ENCODE assay signal across 8 cellular contexts in the genomic region with DNA sequence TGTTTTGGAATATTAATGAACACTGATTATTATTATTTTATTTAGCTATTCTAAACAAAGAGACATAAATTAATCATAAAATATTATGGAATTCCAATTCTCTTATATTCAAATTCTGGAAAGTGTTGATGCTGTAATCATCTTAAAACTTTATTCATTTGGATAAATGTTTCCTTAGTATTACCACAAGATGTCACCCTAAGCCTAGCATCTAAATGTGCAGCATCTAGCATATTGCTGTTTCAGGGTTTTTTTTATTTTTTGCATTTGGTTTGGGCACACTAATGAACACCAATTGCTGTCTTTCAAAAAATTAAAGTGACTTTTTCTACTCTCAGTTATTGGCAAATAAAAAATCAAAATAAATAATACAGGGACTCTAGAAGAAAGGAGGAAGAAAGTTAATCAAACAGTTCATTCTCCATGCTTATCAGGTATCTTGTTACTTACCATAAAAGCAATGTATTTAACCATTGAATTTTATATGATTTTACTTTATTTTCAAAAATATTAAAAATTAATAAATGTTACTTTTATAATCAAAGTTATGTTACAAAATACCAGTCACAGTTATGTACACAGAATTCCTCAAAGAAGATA. TPM values are rescaled to one million over a fixed set of nuclear protein-coding genes. Genes with fewer than 3 reads are reported as not detected.
DNase-seq lines count a peak whose midpoint lies in the region; ATAC-seq and TF ChIP-seq lines count a peak whose summit lies in the region.

No MANE protein-coding gene starts in this region.

- ATAC-seq in GM18858 (IDR thresholded peaks at IDR 0.05; ENCODE audit: unreplicated experiment) (peak; percentile 63), IMR-90 (ENCODE audit: low read depth) (peak; percentile 79), HG02759 (IDR thresholded peaks at IDR 0.05; ENCODE audit: unreplicated experiment) (no peak)
- ATAC-seq in naive thymus-derived CD8-positive, alpha-beta T cell, result peak; percentile 57 to 58

- peaks cover 0 to 4% (median 3%) of the 10 kb centered on the region in 3 donors for H3K27me3 Mint-ChIP-seq in CD14-positive monocyte (ENCODE audit: low read depth in 3 of 3)
- peaks cover 0 to 5% (median 0%) of the 10 kb centered on the region in 5 donors for H3K27me3 Mint-ChIP-seq in naive thymus-derived CD8-positive, alpha-beta T cell

- no peaks in the 10 kb centered on the region for H4K20me1 ChIP-seq in IMR-90 (ENCODE audit: insufficient read depth, low read length)

- H3K4me1 Mint-ChIP-seq in CD14-positive monocyte, result peaks cover 2% of the 10 kb centered on the region
- no peaks in the 10 kb centered on the region for H3K4me1 Mint-ChIP-seq in naive thymus-derived CD8-positive, alpha-beta T cell

- no peak overlapping the region for H2BK120ac ChIP-seq in IMR-90 (ENCODE audit: low read depth, low read length)

- H3K56ac ChIP-seq in IMR-90 (ENCODE audit: extremely low read depth, insufficient read depth, low read length), result no peak overlapping the region

- H2BK15ac ChIP-seq in IMR-90 (ENCODE audit: low read depth, low read length), result no peak overlapping the region

- H3K27ac Mint-ChIP-seq in CD14-positive monocyte, result no peak overlapping the region
- H3K27ac Mint-ChIP-seq in naive thymus-derived CD8-positive, alpha-beta T cell, result no peak overlapping the region

- H3K9me3 Mint-ChIP-seq in CD14-positive monocyte, result no peaks in the 10 kb centered on the region
- no peaks in the 10 kb centered on the region for H3K9me3 Mint-ChIP-seq in naive thymus-derived CD8-positive, alpha-beta T cell

- DNase-seq in CD14-positive monocyte (ENCODE audit: low spot score) (no peak), IMR-90 (peak; percentile 63), RPMI7951 (ENCODE audit: low read depth) (peak; percentile 56), epidermal melanocyte (ENCODE audit: insufficient read length, low spot score) (peak; percentile 25), NCI-H187 (lab: John Stamatoyannopoulos, UW) (no peak)
- peak in 4 of 10 donors; percentile 7 to 61 (median 56) for DNase-seq in naive thymus-derived CD8-positive, alpha-beta T cell

- TF ChIP-seq CTCF in CD14-positive monocyte (IDR thresholded peaks at IDR 0.05) (peak; percentile 65), IMR-90 (conservative IDR thresholded peaks at IDR 0.05; ENCODE audit: low read depth, low read length) (peak; percentile 70)

- H3K14ac ChIP-seq in IMR-90 (replicated peaks; ENCODE audit: low read depth, low read length), result no peak overlapping the region

- H3K36me3 Mint-ChIP-seq in CD14-positive monocyte, result no peaks in the 10 kb centered on the region
- H3K36me3 Mint-ChIP-seq in naive thymus-derived CD8-positive, alpha-beta T cell, result no peaks in the 10 kb centered on the region

- dilution Hi-C loops in IMR-90 (cut with HindIII; ENCODE audit: low sequenced_read_pairs, unreplicated experiment), result no loop called here

- CTCF ChIA-PET in IMR-90 (lab: Yijun Ruan, JAX), result interaction anchor here (0.5 to 1.0 kb wide), 4 partner anchors 28 to 105 kb away, joined by 3 to 11 read pairs (median 3); a partner anchor contains a TSS

- in situ Hi-C loops in IMR-90 (cut with MboI; ENCODE audit: low sequenced_read_pairs), result loop anchor here (25.0 kb wide), 1 partner anchor 1758 kb away; no protein-coding TSS in a partner anchor

- H3K4me1 ChIP-seq in IMR-90 (ENCODE audit: control insufficient read depth, insufficient read depth, low read length), result no peaks in the 10 kb centered on the region

- H3K23ac ChIP-seq in IMR-90 (ENCODE audit: low read depth, low read length), result no peak overlapping the region

- intact Hi-C loops in CD14-positive monocyte (cut with micrococcal nuclease), result no loop called here
- intact Hi-C loops in IMR-90 (cut with micrococcal nuclease), result loop anchor here (1.0 to 5.0 kb wide), 6 partner anchors 32 to 697 kb away; a partner anchor contains a TSS

- no peak overlapping the region for H4K8ac ChIP-seq in IMR-90 (ENCODE audit: low read depth in 2 of 2, low read length in 2 of 2)

- H2AFZ ChIP-seq in IMR-90 (replicated peaks; ENCODE audit: low read length, poor library complexity), result no peak overlapping the region

- H3K9ac ChIP-seq in IMR-90 (ENCODE audit: low read depth, low read length), result no peak overlapping the region

- no peaks in the 10 kb centered on the region for H3K79me1 ChIP-seq in IMR-90 (ENCODE audit: low read depth in 1 of 2, low read length in 2 of 2)

- H4K91ac ChIP-seq in IMR-90 (ENCODE audit: insufficient read depth, low read depth, low read length), result no peak overlapping the region

- no peaks in the 10 kb centered on the region for H3K9me3 ChIP-seq in IMR-90 (ENCODE audit: control insufficient read depth, insufficient read depth, low read length)

- no peak overlapping the region for H2BK5ac ChIP-seq in IMR-90 (ENCODE audit: low read depth, low read length, poor library complexity, severe bottlenecking)

- H3K4me3 ChIP-seq in IMR-90 (ENCODE audit: insufficient read depth, low read depth, low read length), result no peak overlapping the region

- no peaks in the 10 kb centered on the region for H3K36me3 ChIP-seq in IMR-90 (ENCODE audit: control insufficient read depth, insufficient read depth, low read length)

- H3K4me3 Mint-ChIP-seq in CD14-positive monocyte, result no peak overlapping the region
- H3K4me3 Mint-ChIP-seq in naive thymus-derived CD8-positive, alpha-beta T cell, result no peak overlapping the region

- H3K4me2 ChIP-seq in IMR-90 (ENCODE audit: low read depth, low read length), result no peak overlapping the region

- H3K27me3 ChIP-seq in IMR-90 (ENCODE audit: control insufficient read depth, insufficient read depth, low read length), result no peaks in the 10 kb centered on the region; the same call in 1 of the 2 replicates

- no peak overlapping the region for H3K4ac ChIP-seq in IMR-90 (ENCODE audit: low read depth, low read length)

- no peak overlapping the region for H2BK20ac ChIP-seq in IMR-90 (ENCODE audit: low read depth, low read length)

- H2AK5ac ChIP-seq in IMR-90 (ENCODE audit: low read depth, low read length), result no peak overlapping the region

- no peak overlapping the region for H3K27ac ChIP-seq in IMR-90 (ENCODE audit: insufficient read depth, low read length)

- no peak overlapping the region for H3K18ac ChIP-seq in IMR-90 (ENCODE audit: low read depth, low read length)

- H4K5ac ChIP-seq in IMR-90 (ENCODE audit: low read depth, low read length), result no peak overlapping the region

- H3K9me1 ChIP-seq in IMR-90 (ENCODE audit: insufficient read depth, low read length), result no peaks in the 10 kb centered on the region

- POLR2A ChIA-PET in IMR-90 (lab: Charles Lee; ENCODE audit: unreplicated experiment), result no interaction called here
- POLR2A ChIA-PET in naive thymus-derived CD8-positive, alpha-beta T cell (lab: Charles Lee), result interaction anchor here (0.7 kb wide), 1 partner anchor 69 kb away, joined by 5 read pairs; no protein-coding TSS in a partner anchor

- TF ChIP-seq POLR2A in IMR-90 (IDR thresholded peaks at IDR 0.05; ENCODE audit: low read depth, low read length), result no peak

- no TSS peak for BruUV-seq in IMR-90 (replicated peaks; lab: Mats Ljungman, UMichigan)

- no peak overlapping the region for H2AK9ac ChIP-seq in IMR-90 (replicated peaks; ENCODE audit: low read depth, low read length, poor library complexity)

- TF ChIP-seq RAD21 in IMR-90 (IDR thresholded peaks at IDR 0.05; ENCODE audit: low read length), result peak; percentile 92

TF ChIP-seq in IMR-90, 13 proteins besides CTCF, POLR2A, EP300 and RAD21:
- peak; percentile 69 for TF ChIP-seq SMC3 (IDR thresholded peaks at IDR 0.05; ENCODE audit: low read depth, low read length)
- no peak for TF ChIP-seq RFX5 (IDR thresholded peaks at IDR 0.05; ENCODE audit: low read depth, low read length)
- TF ChIP-seq MAFK (IDR thresholded peaks at IDR 0.05; ENCODE audit: low read depth, low read length), result peak; percentile 80
- TF ChIP-seq, protein P1, sequence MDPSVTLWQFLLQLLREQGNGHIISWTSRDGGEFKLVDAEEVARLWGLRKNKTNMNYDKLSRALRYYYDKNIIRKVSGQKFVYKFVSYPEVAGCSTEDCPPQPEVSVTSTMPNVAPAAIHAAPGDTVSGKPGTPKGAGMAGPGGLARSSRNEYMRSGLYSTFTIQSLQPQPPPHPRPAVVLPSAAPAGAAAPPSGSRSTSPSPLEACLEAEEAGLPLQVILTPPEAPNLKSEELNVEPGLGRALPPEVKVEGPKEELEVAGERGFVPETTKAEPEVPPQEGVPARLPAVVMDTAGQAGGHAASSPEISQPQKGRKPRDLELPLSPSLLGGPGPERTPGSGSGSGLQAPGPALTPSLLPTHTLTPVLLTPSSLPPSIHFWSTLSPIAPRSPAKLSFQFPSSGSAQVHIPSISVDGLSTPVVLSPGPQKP (IDR thresholded peaks at IDR 0.05; ENCODE audit: borderline replicate concordance, low read depth, low read length), result no peak

RNA-seq across cellular contexts. Expression of a gene that starts 31.8 kb away (rescaled TPM):
- polyA plus RNA-seq in CD14-positive monocyte (under 1 TPM in 1 of 2 donors, not detected in 1; 0.39 TPM), IMR-90 (2012; rRNA removed) (0.22 and 0.31 TPM in 2 replicates)
- total RNA-seq in IMR-90 (2012; rRNA removed), result 0.36 and 0.56 TPM in 2 replicates
- polyA plus RNA-seq in IMR-90 (2012; cell fraction: cytosol; rRNA removed), result 0.03 and 0.08 TPM in 2 replicates
- polyA plus RNA-seq in IMR-90 (2012; cell fraction: nucleus; rRNA removed; ENCODE audit: low replicate concordance), result 0.20 and 0.46 TPM in 2 replicates
- 0.36 and 0.49 TPM in 2 replicates for total RNA-seq in RPMI7951 (2014; rRNA removed; shearing (Covaris generic))
- 1 to 10 TPM; 5.4 to 6.2 TPM for total RNA-seq in naive thymus-derived CD8-positive, alpha-beta T cell
- polyA plus RNA-seq in naive thymus-derived CD8-positive, alpha-beta T cell, result 1 to 10 TPM in 1 of 3 donors, under 1 TPM in 2; 0.86 to 2.5 (median 0.98) TPM

RNA-seq across cellular contexts. Expression of a gene that starts 33.0 kb away (rescaled TPM):
- 10 to 100 TPM; 41.1 to 44.3 TPM for polyA plus RNA-seq in CD14-positive monocyte
- 56.8 and 79.4 TPM in 2 replicates for total RNA-seq in IMR-90 (2012; rRNA removed)
- 31.8 and 44.6 TPM in 2 replicates for polyA plus RNA-seq in IMR-90 (2012; rRNA removed)
- polyA plus RNA-seq in IMR-90 (2012; cell fraction: cytosol; rRNA removed), result 6.7 TPM in 2 replicates
- 2.6 and 26.8 TPM in 2 replicates for polyA plus RNA-seq in IMR-90 (2012; cell fraction: nucleus; rRNA removed; ENCODE audit: low replicate concordance)
- total RNA-seq in RPMI7951 (2014; rRNA removed; shearing (Covaris generic)), result 103 and 109 TPM in 2 replicates
- 10 to 100 TPM; 47.2 to 47.9 TPM for total RNA-seq in naive thymus-derived CD8-positive, alpha-beta T cell
- 10 to 100 TPM; 51.1 to 64.3 (median 56.6) TPM for polyA plus RNA-seq in naive thymus-derived CD8-positive, alpha-beta T cell

RNA-seq across cellular contexts. Expression of a gene that starts 52.4 kb away (rescaled TPM):
- 10 to 100 TPM; 71.1 to 71.3 TPM for polyA plus RNA-seq in CD14-positive monocyte
- 60.4 and 87.2 TPM in 2 replicates for total RNA-seq in IMR-90 (2012; rRNA removed)
- polyA plus RNA-seq in IMR-90 (2012; rRNA removed), result 34.9 and 37.3 TPM in 2 replicates
- polyA plus RNA-seq in IMR-90 (2012; cell fraction: cytosol; rRNA removed), result 6.9 and 13.7 TPM in 2 replicates
- polyA plus RNA-seq in IMR-90 (2012; cell fraction: nucleus; rRNA removed; ENCODE audit: low replicate concordance), result 1.3 and 17.8 TPM in 2 replicates
- 97.9 and 111 TPM in 2 replicates for total RNA-seq in RPMI7951 (2014; rRNA removed; shearing (Covaris generic))
- total RNA-seq in naive thymus-derived CD8-positive, alpha-beta T cell, result 10 to 100 TPM; 19.1 to 23.5 TPM
- polyA plus RNA-seq in naive thymus-derived CD8-positive, alpha-beta T cell, result 10 to 100 TPM; 68.0 to 97.7 (median 75.4) TPM

Comparison
In these comparisons a context has a peak if more than half of its experiments do, and no peak if none do; other contexts are left out.
1. DNase-seq: peak in IMR-90 (single experiment), RPMI7951 (single experiment) and epidermal melanocyte (single experiment); none in CD14-positive monocyte (single experiment) and NCI-H187 (0 of 2).